Comparison of ENCODE assay signal across 18 cellular contexts in the genomic region with DNA sequence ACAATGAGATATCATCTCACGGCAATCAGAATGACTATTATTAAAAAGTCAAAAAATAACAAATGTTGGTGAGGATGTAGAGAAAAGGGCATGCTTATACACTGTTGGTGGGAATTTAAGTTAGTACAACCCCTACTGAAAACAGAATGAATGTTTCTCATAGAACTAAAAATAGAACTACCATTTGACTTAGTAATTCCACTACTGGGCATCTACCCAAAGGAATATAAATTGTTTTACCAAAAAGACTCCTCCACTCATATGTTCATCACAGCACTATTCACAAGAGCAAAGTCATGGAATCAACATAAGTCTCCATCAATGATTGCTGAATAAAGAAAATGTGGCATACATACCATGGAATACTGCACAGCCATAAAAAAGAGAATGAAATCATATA.
"Had no signal": no experiment of that assay in that cellular context is flagged by ENCODE, and none has a peak within 500 bp of the region (broad histone marks: within the 10 kb centered on the region; RNA-seq: fewer than 3 reads in every experiment).

No MANE protein-coding gene starts in this region.

- H3K4me3 ChIP-seq: ascending aorta, colonic mucosa, esophagus muscularis mucosa, lung, ovary, transverse colon, vagina had no signal

- H3K27ac ChIP-seq: colonic mucosa, esophagus muscularis mucosa, ovary, transverse colon, vagina had no signal

- DNase-seq: activated B cell treated with CpG ODN at 0.5 μM for 24 hours; activated CD4-positive, alpha-beta T cell treated with anti-CD3 and anti-CD28 coated beads, Interleukin-2, amount 10 ng/mL, durations not matched to agents 24 days and 14 days; activated CD8-positive, alpha-beta memory T cell treated with anti-CD3 and anti-CD28 coated beads, Interleukin-2, amount 50 U/mL, for 4 hours; activated CD8-positive, alpha-beta T cell treated with anti-CD3 and anti-CD28 coated beads, Interleukin-2, amount 10 ng/mL, durations not matched to agents 7 days and 5 days; activated naive CD4-positive, alpha-beta T cell; activated T-cell treated with anti-CD3 and anti-CD28 coated beads, Interleukin-2, amount 50 U/mL, for 72 hours; colonic mucosa; effector CD4-positive, alpha-beta T cell; islet precursor cell; ovary; stimulated activated CD4-positive, alpha-beta T cell treated with anti-CD3 and anti-CD28 coated beads, Interleukin-12 subunit alpha, Interleukin-12 subunit beta, amount 100 ng/mL, for 4 hours; stimulated activated naive B cell treated with anti-CD40 and anti-IgM and Interleukin-4, amounts not matched to agents 10 μg/mL and 1 μg/mL and 100 μg/mL, for 72 hours; SW 1271; transverse colon had no signal
